20 cellular contexts compared by ENCODE assay signal in genomic region chr4:3108211-3108610, GRCh38. TPM values are rescaled to one million over a fixed set of nuclear protein-coding genes. Genes with fewer than 3 reads are reported as not detected.
A peak's percentile ranks its signal among the peaks of the same experiment; 100 is the strongest.
DNase-seq lines count a peak whose midpoint lies in the region; ATAC-seq, FAIRE-seq and TF ChIP-seq lines count a peak whose summit lies in the region.
"Had no signal": no experiment of that assay in that cellular context is flagged by ENCODE, and none has a peak within 500 bp of the region (broad histone marks: within the 10 kb centered on the region; RNA-seq: fewer than 3 reads in every experiment).

No MANE protein-coding gene starts in this region.

- peaks cover 32% of the 10 kb centered on the region for H3K4me1 ChIP-seq in astrocyte (ENCODE audit: insufficient read depth, low read length)
- peaks cover 11% of the 10 kb centered on the region for H3K4me1 ChIP-seq in smooth muscle cell (ENCODE audit: low read depth)

- H3K4me1 Mint-ChIP-seq in astrocyte (ENCODE audit: low read depth, unreplicated experiment) (peaks cover 28% of the 10 kb centered on the region), WTC11 (peaks cover 5% of the 10 kb centered on the region; the same call in 1 of the 2 replicates)

- H3K4me3 Mint-ChIP-seq in astrocyte (ENCODE audit: unreplicated experiment) (no peak overlapping the region), WTC11 (no peak overlapping the region)
- H3K4me3 Mint-ChIP-seq: stimulated activated naive CD8-positive, alpha-beta T cell treated with anti-CD3 and anti-CD28 coated beads, Interleukin-15, Interleukin-2, amounts not matched to agents 100 ng/mL and 50 ng/mL, for 24 hours had no signal

- no peak for ATAC-seq in WTC11
- ATAC-seq: mucosa of descending colon had no signal

- peaks cover 22% of the 10 kb centered on the region for H3K36me3 ChIP-seq in astrocyte (ENCODE audit: insufficient read depth, low read length)
- no peaks in the 10 kb centered on the region for H3K36me3 ChIP-seq in smooth muscle cell (ENCODE audit: low read depth)

- H3K27me3 ChIP-seq in astrocyte (ENCODE audit: insufficient read depth, low read length) (no peaks in the 10 kb centered on the region), smooth muscle cell (ENCODE audit: low read depth) (no peaks in the 10 kb centered on the region)
- H3K27me3 ChIP-seq: ascending aorta; BLaER1 treated with 17β-estradiol and CSF1 and Interleukin-3, amounts not matched to agents 10 nM and 100 nM; spleen had no signal

- peaks cover 28% of the 10 kb centered on the region for H3K36me3 Mint-ChIP-seq in astrocyte (ENCODE audit: low read depth, unreplicated experiment)
- peaks cover 73% of the 10 kb centered on the region for H3K36me3 Mint-ChIP-seq in WTC11

- H3K79me2 ChIP-seq in astrocyte (ENCODE audit: insufficient read depth, low read length) (peaks cover 3% of the 10 kb centered on the region), smooth muscle cell (ENCODE audit: low read depth) (peaks cover 4% of the 10 kb centered on the region)

- CTCF ChIA-PET in WTC11 (lab: Charles Lee): no interaction called here

- H3K27ac ChIP-seq in astrocyte (ENCODE audit: low read depth, low read length) (peak overlapping the region; percentile 70), smooth muscle cell (ENCODE audit: low read depth) (peak overlapping the region; percentile 74)
- H3K27ac ChIP-seq: BLaER1 treated with 17β-estradiol and CSF1 and Interleukin-3, amounts not matched to agents 10 nM and 100 nM; HL-60; RWPE1 had no signal

- peak overlapping the region; percentile 3 for H3K4me2 ChIP-seq in astrocyte (ENCODE audit: low read length)
- no peak overlapping the region for H3K4me2 ChIP-seq in smooth muscle cell
- H3K4me2 ChIP-seq: BLaER1 treated with 17β-estradiol and CSF1 and Interleukin-3, amounts not matched to agents 10 nM and 100 nM had no signal

- H2AFZ ChIP-seq in astrocyte (ENCODE audit: low read depth, low read length) (no peak overlapping the region), smooth muscle cell (ENCODE audit: low read depth) (no peak overlapping the region)

- POLR2A ChIA-PET in WTC11 (lab: Charles Lee): no interaction called here

- no peaks in the 10 kb centered on the region for H3K27me3 Mint-ChIP-seq in astrocyte (ENCODE audit: low read depth, unreplicated experiment)
- no peaks in the 10 kb centered on the region for H3K27me3 Mint-ChIP-seq in WTC11 (ENCODE audit: low read depth)
- H3K27me3 Mint-ChIP-seq: stimulated activated naive CD8-positive, alpha-beta T cell treated with anti-CD3 and anti-CD28 coated beads, Interleukin-15, Interleukin-2, amounts not matched to agents 100 ng/mL and 50 ng/mL, for 24 hours had no signal

- H3F3A ChIP-seq in smooth muscle cell (ENCODE audit: low read depth): peaks cover 9% of the 10 kb centered on the region

- H3K4me3 ChIP-seq in astrocyte (ENCODE audit: insufficient read depth, low read depth, low read length): no peak overlapping the region
- H3K4me3 ChIP-seq in smooth muscle cell: no peak overlapping the region
- H3K4me3 ChIP-seq: ascending aorta; BLaER1 treated with 17β-estradiol and CSF1 and Interleukin-3, amounts not matched to agents 10 nM and 100 nM; mucosa of descending colon; spleen had no signal

- H3K27ac Mint-ChIP-seq in astrocyte (ENCODE audit: unreplicated experiment) (no peak overlapping the region), WTC11 (no peak overlapping the region)
- H3K27ac Mint-ChIP-seq: stimulated activated naive CD8-positive, alpha-beta T cell treated with anti-CD3 and anti-CD28 coated beads, Interleukin-15, Interleukin-2, amounts not matched to agents 100 ng/mL and 50 ng/mL, for 24 hours had no signal

- peak overlapping the region; percentile 27 for H3K9ac ChIP-seq in astrocyte (ENCODE audit: low read length)
- no peak overlapping the region for H3K9ac ChIP-seq in smooth muscle cell (ENCODE audit: low read depth)
- H3K9ac ChIP-seq: BLaER1 treated with 17β-estradiol and CSF1 and Interleukin-3, amounts not matched to agents 10 nM and 100 nM had no signal

- H3K9me3 ChIP-seq in astrocyte (ENCODE audit: insufficient read depth, low read depth, low read length) (no peaks in the 10 kb centered on the region), smooth muscle cell (replicated peaks; ENCODE audit: low read depth) (no peaks in the 10 kb centered on the region)
- H3K9me3 ChIP-seq: ascending aorta; BLaER1 treated with 17β-estradiol and CSF1 and Interleukin-3, amounts not matched to agents 10 nM and 100 nM; mucosa of descending colon; spleen had no signal

- H4K20me1 ChIP-seq in astrocyte (ENCODE audit: insufficient read depth, low read length) (peaks cover 47% of the 10 kb centered on the region), smooth muscle cell (ENCODE audit: low read depth) (peaks cover 37% of the 10 kb centered on the region)

- TF ChIP-seq CTCF in astrocyte (IDR thresholded peaks at IDR 0.05; ENCODE audit: insufficient read depth, low read depth, low read length): no peak
- TF ChIP-seq CTCF in smooth muscle cell (IDR thresholded peaks at IDR 0.05; ENCODE audit: borderline replicate concordance, insufficient read depth, poor library complexity, severe bottlenecking): no peak
- TF ChIP-seq CTCF in WTC11 (IDR thresholded peaks at IDR 0.05): no peak

- DNase-seq in ELR (ENCODE audit: low read depth) (peak; percentile 25), astrocyte (ENCODE audit: low read depth) (no peak), iris pigment epithelial cell (ENCODE audit: low read depth) (peak; percentile 83), smooth muscle cell (lab: John Stamatoyannopoulos, UW; ENCODE audit: unreplicated experiment) (no peak), WTC11 (ENCODE audit: low spot score) (no peak), NCI-H1417 (lab: John Stamatoyannopoulos, UW) (no peak), glomerular visceral epithelial cell (ENCODE audit: extremely low spot score) (no peak)
- no peak for DNase-seq in stimulated activated CD4-positive, alpha-beta T cell treated with anti-CD3 and anti-CD28 coated beads, Interleukin-2, amount 100 ng/mL, for 24 hours
- DNase-seq: activated effector memory CD4-positive, alpha-beta T cell treated with Interleukin-2 at 50 U/mL for 16 hours; foreskin fibroblast; KG1; spleen; T-helper 1 cell had no signal

- H3K9me3 Mint-ChIP-seq in astrocyte (ENCODE audit: unreplicated experiment): no peaks in the 10 kb centered on the region
- peaks cover 12% of the 10 kb centered on the region for H3K9me3 Mint-ChIP-seq in WTC11
- H3K9me3 Mint-ChIP-seq: stimulated activated naive CD8-positive, alpha-beta T cell treated with anti-CD3 and anti-CD28 coated beads, Interleukin-15, Interleukin-2, amounts not matched to agents 100 ng/mL and 50 ng/mL, for 24 hours had no signal

- WGBS in smooth muscle cell (ENCODE audit: low lambda C conversion rate): 87% methylated on average over 3 of the region's 3 CpGs

- no peak for FAIRE-seq in astrocyte (lab: Jason Lieb, UNC)

TF ChIP-seq in WTC11, 78 proteins besides CTCF, POLR2A, EP300 and RAD21 (continues in another document):
- TF ChIP-seq USF1 (CRISPR knock-in tag; IDR thresholded peaks at IDR 0.05): no peak
- no peak for TF ChIP-seq ATF6 (CRISPR knock-in tag; IDR thresholded peaks at IDR 0.05)
- TF ChIP-seq, protein P1, sequence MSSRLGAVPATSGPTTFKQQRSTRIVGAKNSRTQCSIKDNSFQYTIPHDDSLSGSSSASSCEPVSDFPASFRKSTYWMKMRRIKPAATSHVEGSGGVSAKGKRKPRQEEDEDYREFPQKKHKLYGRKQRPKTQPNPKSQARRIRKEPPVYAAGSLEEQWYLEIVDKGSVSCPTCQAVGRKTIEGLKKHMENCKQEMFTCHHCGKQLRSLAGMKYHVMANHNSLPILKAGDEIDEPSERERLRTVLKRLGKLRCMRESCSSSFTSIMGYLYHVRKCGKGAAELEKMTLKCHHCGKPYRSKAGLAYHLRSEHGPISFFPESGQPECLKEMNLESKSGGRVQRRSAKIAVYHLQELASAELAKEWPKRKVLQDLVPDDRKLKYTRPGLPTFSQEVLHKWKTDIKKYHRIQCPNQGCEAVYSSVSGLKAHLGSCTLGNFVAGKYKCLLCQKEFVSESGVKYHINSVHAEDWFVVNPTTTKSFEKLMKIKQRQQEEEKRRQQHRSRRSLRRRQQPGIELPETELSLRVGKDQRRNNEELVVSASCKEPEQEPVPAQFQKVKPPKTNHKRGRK (CRISPR knock-in tag; IDR thresholded peaks at IDR 0.05; ENCODE audit: borderline replicate concordance): no peak

RNA-seq across cellular contexts. Expression of gene HTT, which starts 33.7 kb away (rescaled TPM):
- total RNA-seq in astrocyte (62.8 and 65.2 TPM in 2 replicates), smooth muscle cell (16.4 and 23.6 TPM in 2 replicates), WTC11 (2021) (64.1 to 85.4 TPM (median 71.4 TPM) in 3 replicates)
- 7.1 and 11.4 TPM in 2 replicates for polyA plus RNA-seq in smooth muscle cell

RNA-seq across cellular contexts. Expression of gene HTT-AS, which starts 33.9 kb away (rescaled TPM):
- not detected in 2 replicates for total RNA-seq in astrocyte
- total RNA-seq in smooth muscle cell: not detected in 2 replicates
- polyA plus RNA-seq in smooth muscle cell: not detected in 2 replicates
- not detected in 3 replicates for total RNA-seq in WTC11 (2021)
- total RNA-seq: ascending aorta, dermis blood vessel endothelial cell, mucosa of descending colon, spleen had no signal
- polyA plus RNA-seq: spleen had no signal

Comparison
In these comparisons a context has a peak if more than half of its experiments do, and no peak if none do; other contexts are left out.
1. DNase-seq: peak in ELR (single experiment) and iris pigment epithelial cell (single experiment); none in astrocyte (single experiment), smooth muscle cell (single experiment), stimulated activated CD4-positive, alpha-beta T cell treated with anti-CD3 and anti-CD28 coated beads, Interleukin-2, amount 100 ng/mL, for 24 hours (0 of 2), WTC11 (single experiment), NCI-H1417 (0 of 3) and glomerular visceral epithelial cell (single experiment).